8 cellular contexts compared by ENCODE assay signal in genomic region chr16:8675183-8676159, GRCh38. TPM values are rescaled to one million over a fixed set of nuclear protein-coding genes. Genes with fewer than 3 reads are reported as not detected.
DNase-seq lines count a peak whose midpoint lies in the region; ATAC-seq and TF ChIP-seq lines count a peak whose summit lies in the region.

No MANE protein-coding gene starts in this region.

- DNase-seq in NCI-H1105 treated with DMSO at 0.1 percent for 48 hours (lab: John Stamatoyannopoulos, UW) (peak; percentile 9), activated T-cell treated with anti-CD3 and anti-CD28 coated beads for 1 hour (ENCODE audit: low read depth) (peak; percentile 16), hepatocyte (ENCODE audit: low spot score) (peak; percentile 37), HUDEP-2 (lab: John Stamatoyannopoulos, UW; ENCODE audit: unreplicated experiment in 76 of 76) (no peak)
- peak; percentile 67 for DNase-seq in stimulated activated CD4-positive, alpha-beta T cell treated with anti-CD3 and anti-CD28 coated beads, Interleukin-4, amount 100 ng/mL, for 24 hours

- WGBS in hepatocyte (ENCODE audit: low lambda C conversion rate, missing lambda C conversion rate), result 65% methylated on average over 12 of the region's 13 CpGs

- no peak overlapping the region for H3K27ac ChIP-seq in hepatocyte

- H3K4me3 ChIP-seq in hepatocyte, result peak overlapping the region; percentile 45

- H2AFZ ChIP-seq in hepatocyte, result no peak overlapping the region

- peaks cover 37% of the 10 kb centered on the region for H3K79me2 ChIP-seq in hepatocyte

- H3K27me3 ChIP-seq in hepatocyte, result no peaks in the 10 kb centered on the region

- peaks cover 34% of the 10 kb centered on the region for H3K4me1 ChIP-seq in hepatocyte (ENCODE audit: insufficient read depth)

- peak overlapping the region; percentile 92 for H3K4me2 ChIP-seq in hepatocyte

- no peak for TF ChIP-seq CTCF in hepatocyte (IDR thresholded peaks at IDR 0.05; ENCODE audit: poor library complexity)

- no peaks in the 10 kb centered on the region for H3K9me3 ChIP-seq in hepatocyte (ENCODE audit: low read depth)

- no peaks in the 10 kb centered on the region for H3K36me3 ChIP-seq in hepatocyte (replicated peaks; ENCODE audit: insufficient read depth, low read depth)

- no peaks in the 10 kb centered on the region for H3K9me2 ChIP-seq in hepatocyte (replicated peaks; ENCODE audit: insufficient read depth)

- H4K20me1 ChIP-seq in hepatocyte (ENCODE audit: insufficient read depth, poor library complexity, severe bottlenecking), result peaks cover 6% of the 10 kb centered on the region

- no peak for ATAC-seq in GM19452 (IDR thresholded peaks at IDR 0.05; ENCODE audit: unreplicated experiment)
- ATAC-seq in HG03469 (IDR thresholded peaks at IDR 0.05; ENCODE audit: unreplicated experiment), result no peak
- no peak for ATAC-seq in GM18909 (IDR thresholded peaks at IDR 0.05; ENCODE audit: poor library complexity, unreplicated experiment)

RNA-seq across cellular contexts. Expression of gene ABAT, which starts 1.1 kb away (rescaled TPM):
- total RNA-seq in hepatocyte, result 50.1 and 59.1 TPM in 2 replicates
- 18.8 and 31.2 TPM in 2 replicates for polyA plus RNA-seq in hepatocyte

RNA-seq across cellular contexts. Expression of gene METTL22, which starts 54.0 kb away (rescaled TPM):
- total RNA-seq in hepatocyte, result 16.9 and 17.6 TPM in 2 replicates
- polyA plus RNA-seq in hepatocyte, result 19.7 and 35.1 TPM in 2 replicates

Comparison
In these comparisons a context has a peak if more than half of its experiments do, and no peak if none do; other contexts are left out.
1. DNase-seq: peak in NCI-H1105 treated with DMSO at 0.1 percent for 48 hours (single experiment), activated T-cell treated with anti-CD3 and anti-CD28 coated beads for 1 hour (single experiment), hepatocyte (single experiment) and stimulated activated CD4-positive, alpha-beta T cell treated with anti-CD3 and anti-CD28 coated beads, Interleukin-4, amount 100 ng/mL, for 24 hours (single experiment); none in HUDEP-2 (0 of 76).